26 cellular contexts compared by ENCODE assay signal in genomic region chr5:171477101-171477500, GRCh38. TPM values are rescaled to one million over a fixed set of nuclear protein-coding genes. Genes with fewer than 3 reads are reported as not detected.
"Had no signal": no experiment of that assay in that cellular context is flagged by ENCODE, and none has a peak within 500 bp of the region (broad histone marks: within the 10 kb centered on the region; RNA-seq: fewer than 3 reads in every experiment).

No MANE protein-coding gene starts in this region.

- DNase-seq: activated CD4-positive, alpha-beta T cell treated with anti-CD3 and anti-CD28 coated beads for 4 hours; activated CD4-positive, alpha-beta T cell treated with anti-CD3 and anti-CD28 coated beads, Interleukin-2, amount 50 U/mL, for 4 hours; activated CD4-positive, CD25-positive, alpha-beta regulatory T cell; activated effector memory CD4-positive, alpha-beta T cell treated with Interleukin-2 at 50 U/mL for 16 hours; activated naive CD4-positive, alpha-beta T cell treated with Interleukin-2 at 50 U/mL for 16 hours; adrenal gland; central memory CD4-positive, alpha-beta T cell; dermis blood vessel endothelial cell; effector CD4-positive, alpha-beta T cell; esophagus squamous epithelium; gastrocnemius medialis; hippocampal formation; kidney; left colon; mammary epithelial cell; right lobe of liver; stimulated activated CD4-positive, alpha-beta T cell treated with anti-CD3 and anti-CD28 coated beads, Interleukin-2, amount 100 ng/mL, for 48 hours; stimulated activated naive CD4-positive, alpha-beta T cell treated with Interleukin-2 at 50 U/mL for 16 hours; T-helper 9 cell; testis; transverse colon had no signal

- H3K36me3 ChIP-seq: adrenal gland, ascending aorta, breast epithelium, esophagus squamous epithelium, gastrocnemius medialis, right lobe of liver, transverse colon had no signal

- H3K27me3 ChIP-seq: adrenal gland, ascending aorta, breast epithelium, esophagus squamous epithelium, gastrocnemius medialis, right lobe of liver, testis, transverse colon had no signal

- FAIRE-seq: colon, kidney had no signal

- H3K4me1 ChIP-seq: adrenal gland, ascending aorta, breast epithelium, esophagus squamous epithelium, gastrocnemius medialis, right lobe of liver, testis, transverse colon had no signal

- ATAC-seq: gastrocnemius medialis, left colon, right lobe of liver had no signal

- H3K9me3 ChIP-seq: adrenal gland, ascending aorta, esophagus squamous epithelium, gastrocnemius medialis, right lobe of liver, testis, transverse colon had no signal

- H3K4me3 ChIP-seq: adrenal gland, ascending aorta, breast epithelium, esophagus squamous epithelium, gastrocnemius medialis, right lobe of liver, testis, transverse colon had no signal

- H3K27ac ChIP-seq: adrenal gland, ascending aorta, breast epithelium, esophagus squamous epithelium, gastrocnemius medialis, right lobe of liver, testis, transverse colon had no signal

RNA-seq across cellular contexts. Expression of gene FGF18, which starts 57.7 kb away (rescaled TPM):
- total RNA-seq: dermis blood vessel endothelial cell; T-helper 1 cell treated with Interleukin-12 subunit alpha and Interleukin-12 subunit beta and Interleukin-4 antibody, amounts not matched to agents 30 ng/mL and 1 ng/mL, for 36 hours had no signal
- polyA plus RNA-seq: liver, mammary epithelial cell had no signal
